Comparison of ENCODE assay signal across 18 cellular contexts in genomic region chr11:61737636-61738386, GRCh38.
"Had no signal": no experiment of that assay in that cellular context is flagged by ENCODE, and none has a peak within 500 bp of the region (broad histone marks: within the 10 kb centered on the region; RNA-seq: fewer than 3 reads in every experiment).

No MANE protein-coding gene starts in this region.

- H3K36me3 Mint-ChIP-seq: activated naive CD4-positive, alpha-beta T cell treated with anti-CD3 and anti-CD28 coated beads, Interleukin-2, amount 50 U/mL, for 72 hours had no signal

- ATAC-seq: activated naive CD4-positive, alpha-beta T cell treated with anti-CD3 and anti-CD28 coated beads, Interleukin-2, amount 50 U/mL, for 72 hours; psoas muscle; right lobe of liver; upper lobe of right lung had no signal

- DNase-seq: activated CD4-positive, alpha-beta memory T cell treated with anti-CD3 and anti-CD28 coated beads, Interleukin-2, amount 10 ng/mL, durations not matched to agents 7 days and 5 days; activated CD4-positive, alpha-beta T cell treated with anti-CD3 and anti-CD28 coated beads for 4 hours; activated effector memory CD4-positive, alpha-beta T cell treated with Interleukin-2 at 50 U/mL for 16 hours; activated T-cell treated with anti-CD3 and anti-CD28 coated beads, Interleukin-2, amount 50 U/mL, for 24 hours; amniotic stem cell; central memory CD4-positive, alpha-beta T cell; effector memory CD4-positive, alpha-beta T cell; head of caudate nucleus; psoas muscle; right lobe of liver; spleen; stomach; T-helper 1 cell; T1000; upper lobe of right lung had no signal

- H3K27me3 Mint-ChIP-seq: activated CD4-positive, alpha-beta memory T cell treated with anti-CD3 and anti-CD28 coated beads, Interleukin-2, amount 10 ng/mL, durations not matched to agents 7 days and 5 days; activated T-cell treated with anti-CD3 and anti-CD28 coated beads, Interleukin-2, amount 50 U/mL, for 24 hours; brain had no signal

- H3K4me3 Mint-ChIP-seq: activated CD4-positive, alpha-beta memory T cell treated with anti-CD3 and anti-CD28 coated beads, Interleukin-2, amount 10 ng/mL, durations not matched to agents 7 days and 5 days; activated T-cell treated with anti-CD3 and anti-CD28 coated beads, Interleukin-2, amount 50 U/mL, for 24 hours; brain; mesothelial cell of epicardium had no signal

- H3K27ac Mint-ChIP-seq: activated CD4-positive, alpha-beta memory T cell treated with anti-CD3 and anti-CD28 coated beads, Interleukin-2, amount 10 ng/mL, durations not matched to agents 7 days and 5 days; activated T-cell treated with anti-CD3 and anti-CD28 coated beads, Interleukin-2, amount 50 U/mL, for 24 hours; brain; mesothelial cell of epicardium had no signal

- H3K9me3 Mint-ChIP-seq: activated CD4-positive, alpha-beta memory T cell treated with anti-CD3 and anti-CD28 coated beads, Interleukin-2, amount 10 ng/mL, durations not matched to agents 7 days and 5 days; activated naive CD4-positive, alpha-beta T cell treated with anti-CD3 and anti-CD28 coated beads, Interleukin-2, amount 50 U/mL, for 72 hours; activated T-cell treated with anti-CD3 and anti-CD28 coated beads, Interleukin-2, amount 50 U/mL, for 24 hours; brain; mesothelial cell of epicardium had no signal
